ENCODE assay signal across 20 cellular contexts in genomic region chr15:81908111-81908510, GRCh38.
A peak's percentile ranks its signal among the peaks of the same experiment; 100 is the strongest.
DNase-seq lines count a peak whose midpoint lies in the region; ATAC-seq and TF ChIP-seq lines count a peak whose summit lies in the region.
"Had no signal": no experiment of that assay in that cellular context is flagged by ENCODE, and none has a peak within 500 bp of the region (broad histone marks: within the 10 kb centered on the region; RNA-seq: fewer than 3 reads in every experiment).

No MANE protein-coding gene starts in this region.

- H2AFZ ChIP-seq in hepatocyte, result no peak overlapping the region
- H2AFZ ChIP-seq: GM23248 had no signal

- H3K9me3 Mint-ChIP-seq in WTC11, result 0 out of 2 replicates have a peak, but pooled peaks cover 4% of the 10 kb centered on the region
- no peaks in the 10 kb centered on the region for H3K9me3 Mint-ChIP-seq in osteocyte (ENCODE audit: unreplicated experiment)
- H3K9me3 Mint-ChIP-seq: CD8-positive, alpha-beta T cell had no signal

- TF ChIP-seq CTCF in WTC11 (IDR thresholded peaks at IDR 0.05), result no peak
- TF ChIP-seq CTCF in hepatocyte (IDR thresholded peaks at IDR 0.05; ENCODE audit: poor library complexity), result no peak
- TF ChIP-seq CTCF in osteocyte (IDR thresholded peaks at IDR 0.05), result no peak

- POLR2A ChIA-PET in WTC11 (lab: Charles Lee), result interaction anchor here (0.6 kb wide), 1 partner anchor 504 kb away, joined by 9 read pairs; no protein-coding TSS in a partner anchor

- CTCF ChIA-PET in WTC11 (lab: Charles Lee), result interaction anchor here (1.2 kb wide), 1 partner anchor 95 kb away, joined by 4 read pairs; no protein-coding TSS in a partner anchor

- H3K27me3 ChIP-seq in SJCRH30 (no peaks in the 10 kb centered on the region), hepatocyte (no peaks in the 10 kb centered on the region), MG63 (no peaks in the 10 kb centered on the region)
- H3K27me3 ChIP-seq: BLaER1 had no signal

- H3K27ac ChIP-seq in SJCRH30 (peak overlapping the region; percentile 0; the same call in 1 of the 2 replicates), hepatocyte (peak overlapping the region; percentile 77)
- H3K27ac ChIP-seq: BLaER1, C4-2B, GM23248 had no signal

- H3K36me3 Mint-ChIP-seq in WTC11, result 0 out of 2 replicates have a peak, but pooled peaks cover 4% of the 10 kb centered on the region
- H3K36me3 Mint-ChIP-seq in osteocyte (ENCODE audit: unreplicated experiment), result no peaks in the 10 kb centered on the region
- H3K36me3 Mint-ChIP-seq: CD4-positive, CD25-positive, alpha-beta regulatory T cell; CD8-positive, alpha-beta T cell had no signal

- no peak overlapping the region for H3K27ac Mint-ChIP-seq in WTC11
- no peak overlapping the region for H3K27ac Mint-ChIP-seq in osteocyte (ENCODE audit: unreplicated experiment)
- H3K27ac Mint-ChIP-seq: B cell; CD4-positive, CD25-positive, alpha-beta regulatory T cell; CD8-positive, alpha-beta T cell had no signal

- ATAC-seq in WTC11, result 0 out of 2 replicates have a peak, but pooled peaks have one; percentile 30
- ATAC-seq: CD8-positive, alpha-beta T cell; GM12878 had no signal

- H3K79me2 ChIP-seq in hepatocyte, result no peaks in the 10 kb centered on the region

- H3K4me1 ChIP-seq in SJCRH30 (peaks cover 56% of the 10 kb centered on the region), hepatocyte (ENCODE audit: insufficient read depth) (peaks cover 26% of the 10 kb centered on the region)
- H3K4me1 ChIP-seq: Caco-2 had no signal

- no peaks in the 10 kb centered on the region for H4K20me1 ChIP-seq in hepatocyte (ENCODE audit: insufficient read depth, poor library complexity, severe bottlenecking)
- H4K20me1 ChIP-seq: BLaER1 had no signal

- no peaks in the 10 kb centered on the region for H3K27me3 Mint-ChIP-seq in WTC11 (ENCODE audit: low read depth)
- H3K27me3 Mint-ChIP-seq in osteocyte (ENCODE audit: unreplicated experiment), result no peaks in the 10 kb centered on the region

- H3K4me3 Mint-ChIP-seq in WTC11 (no peak overlapping the region), osteocyte (ENCODE audit: unreplicated experiment) (no peak overlapping the region)
- H3K4me3 Mint-ChIP-seq: B cell; CD4-positive, CD25-positive, alpha-beta regulatory T cell; CD8-positive, alpha-beta T cell had no signal

- DNase-seq in SJCRH30 (peak; percentile 58 to 75), WTC11 (ENCODE audit: low spot score) (no peak), hepatocyte (ENCODE audit: low spot score) (no peak), osteocyte (ENCODE audit: extremely low spot score, unreplicated experiment) (no peak), MG63 (no peak), inferior parietal cortex (ENCODE audit: extremely low spot score) (no peak), cerebellum (ENCODE audit: low spot score) (no peak)
- DNase-seq: Caco-2; CD4-positive, CD25-positive, alpha-beta regulatory T cell; CD8-positive, alpha-beta T cell; DMS153; EL; GDM1; GM23248; H7; HCEC 1CT had no signal

- H3K4me1 Mint-ChIP-seq in WTC11, result peaks cover 18% of the 10 kb centered on the region
- H3K4me1 Mint-ChIP-seq in osteocyte (ENCODE audit: unreplicated experiment), result peaks cover 7% of the 10 kb centered on the region
- H3K4me1 Mint-ChIP-seq: B cell; CD4-positive, CD25-positive, alpha-beta regulatory T cell had no signal

- WGBS in hepatocyte (ENCODE audit: low lambda C conversion rate, missing lambda C conversion rate), result 65% methylated on average over 2 of the region's 2 CpGs

- no peaks in the 10 kb centered on the region for H3K9me2 ChIP-seq in hepatocyte (replicated peaks; ENCODE audit: insufficient read depth)

- H3K9me3 ChIP-seq in SJCRH30 (replicated peaks), result no peaks in the 10 kb centered on the region
- no peaks in the 10 kb centered on the region for H3K9me3 ChIP-seq in hepatocyte (ENCODE audit: low read depth)
- no peaks in the 10 kb centered on the region for H3K9me3 ChIP-seq in MG63
- H3K9me3 ChIP-seq: BLaER1, Caco-2 had no signal

- H3K36me3 ChIP-seq in SJCRH30 (no peaks in the 10 kb centered on the region), hepatocyte (replicated peaks; ENCODE audit: insufficient read depth, low read depth) (no peaks in the 10 kb centered on the region), MG63 (no peaks in the 10 kb centered on the region)
- H3K36me3 ChIP-seq: BLaER1 had no signal

- H3K4me3 ChIP-seq in SJCRH30, result no peak overlapping the region
- H3K4me3 ChIP-seq in hepatocyte, result no peak overlapping the region
- no peak overlapping the region for H3K4me3 ChIP-seq in MG63
- H3K4me3 ChIP-seq: BLaER1, GM12878, GM23248 had no signal

- H3K4me2 ChIP-seq in hepatocyte, result no peak overlapping the region
- H3K4me2 ChIP-seq: BLaER1 had no signal

TF ChIP-seq in WTC11, 78 proteins besides CTCF, POLR2A, EP300 and RAD21:
- TF ChIP-seq, protein P1, sequence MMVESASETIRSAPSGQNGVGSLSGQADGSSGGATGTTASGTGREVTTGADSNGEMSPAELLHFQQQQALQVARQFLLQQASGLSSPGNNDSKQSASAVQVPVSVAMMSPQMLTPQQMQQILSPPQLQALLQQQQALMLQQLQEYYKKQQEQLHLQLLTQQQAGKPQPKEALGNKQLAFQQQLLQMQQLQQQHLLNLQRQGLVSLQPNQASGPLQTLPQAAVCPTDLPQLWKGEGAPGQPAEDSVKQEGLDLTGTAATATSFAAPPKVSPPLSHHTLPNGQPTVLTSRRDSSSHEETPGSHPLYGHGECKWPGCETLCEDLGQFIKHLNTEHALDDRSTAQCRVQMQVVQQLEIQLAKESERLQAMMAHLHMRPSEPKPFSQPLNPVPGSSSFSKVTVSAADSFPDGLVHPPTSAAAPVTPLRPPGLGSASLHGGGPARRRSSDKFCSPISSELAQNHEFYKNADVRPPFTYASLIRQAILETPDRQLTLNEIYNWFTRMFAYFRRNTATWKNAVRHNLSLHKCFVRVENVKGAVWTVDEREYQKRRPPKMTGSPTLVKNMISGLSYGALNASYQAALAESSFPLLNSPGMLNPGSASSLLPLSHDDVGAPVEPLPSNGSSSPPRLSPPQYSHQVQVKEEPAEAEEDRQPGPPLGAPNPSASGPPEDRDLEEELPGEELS (CRISPR knock-in tag; IDR thresholded peaks at IDR 0.05), result no peak
- no peak for TF ChIP-seq ZNF219 (CRISPR knock-in tag; IDR thresholded peaks at IDR 0.05; ENCODE audit: borderline replicate concordance)
- TF ChIP-seq, protein P2, sequence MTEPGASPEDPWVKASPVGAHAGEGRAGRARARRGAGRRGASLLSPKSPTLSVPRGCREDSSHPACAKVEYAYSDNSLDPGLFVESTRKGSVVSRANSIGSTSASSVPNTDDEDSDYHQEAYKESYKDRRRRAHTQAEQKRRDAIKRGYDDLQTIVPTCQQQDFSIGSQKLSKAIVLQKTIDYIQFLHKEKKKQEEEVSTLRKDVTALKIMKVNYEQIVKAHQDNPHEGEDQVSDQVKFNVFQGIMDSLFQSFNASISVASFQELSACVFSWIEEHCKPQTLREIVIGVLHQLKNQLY (CRISPR knock-in tag; IDR thresholded peaks at IDR 0.05), result no peak
TF ChIP-seq in WTC11: peak in this region for 0.

Comparison
In these comparisons a context has a peak if more than half of its experiments do, and no peak if none do; other contexts are left out.
1. DNase-seq: peak in SJCRH30 (2 of 2); none in WTC11 (single experiment), hepatocyte (single experiment), osteocyte (single experiment), MG63 (single experiment), inferior parietal cortex (single experiment) and cerebellum (single experiment).